In genomic region chr3:113508966-113509365, GRCh38 we compare ENCODE assay signal across 23 cellular contexts. TPM values are rescaled to one million over a fixed set of nuclear protein-coding genes. Genes with fewer than 3 reads are reported as not detected.
DNase-seq lines count a peak whose midpoint lies in the region; ATAC-seq, FAIRE-seq and TF ChIP-seq lines count a peak whose summit lies in the region.
"Had no signal": no experiment of that assay in that cellular context is flagged by ENCODE, and none has a peak within 500 bp of the region (broad histone marks: within the 10 kb centered on the region; RNA-seq: fewer than 3 reads in every experiment).

No MANE protein-coding gene starts in this region.

- POLR2A ChIA-PET in A549 (lab: Yijun Ruan, JAX) = no interaction called here
- POLR2A ChIA-PET in HEK293T (lab: Yijun Ruan, JAX) = no interaction called here
- POLR2A ChIA-PET in K562 (lab: Yijun Ruan, JAX) = no interaction called here

- no peaks in the 10 kb centered on the region for H3K9me3 Mint-ChIP-seq in immature natural killer cell
- H3K9me3 Mint-ChIP-seq in activated T-cell treated with anti-CD3 and anti-CD28 coated beads, Interleukin-2, amount 50 U/mL, for 24 hours = no peaks in the 10 kb centered on the region
- H3K9me3 Mint-ChIP-seq: CD4-positive, CD25-positive, alpha-beta regulatory T cell; CD8-positive, alpha-beta T cell; HFFc6 had no signal

- no peaks in the 10 kb centered on the region for H3K27me3 Mint-ChIP-seq in immature natural killer cell (ENCODE audit: low read depth in 3 of 3)
- no peaks in the 10 kb centered on the region for H3K27me3 Mint-ChIP-seq in activated T-cell treated with anti-CD3 and anti-CD28 coated beads, Interleukin-2, amount 50 U/mL, for 24 hours
- H3K27me3 Mint-ChIP-seq: B cell; CD4-positive, CD25-positive, alpha-beta regulatory T cell had no signal

- no peak overlapping the region for H3K4me3 Mint-ChIP-seq in immature natural killer cell
- no peak overlapping the region for H3K4me3 Mint-ChIP-seq in activated T-cell treated with anti-CD3 and anti-CD28 coated beads, Interleukin-2, amount 50 U/mL, for 24 hours
- H3K4me3 Mint-ChIP-seq: B cell; CD4-positive, CD25-positive, alpha-beta regulatory T cell; CD8-positive, alpha-beta T cell; HFFc6 had no signal

- H3K79me2 ChIP-seq in K562 (ENCODE audit: control insufficient read depth, insufficient read depth, low read length) = peaks cover 12% of the 10 kb centered on the region; the same call in 1 of the 3 replicates

- FAIRE-seq in A549 (lab: Jason Lieb, UNC) (no peak), G401.6 (lab: Jason Lieb, UNC) (peak; percentile 8), K562 (lab: Jason Lieb, UNC) (no peak)
- FAIRE-seq: GM12891 had no signal

- no peak overlapping the region for H3K27ac Mint-ChIP-seq in immature natural killer cell
- no peak overlapping the region for H3K27ac Mint-ChIP-seq in activated T-cell treated with anti-CD3 and anti-CD28 coated beads, Interleukin-2, amount 50 U/mL, for 24 hours
- H3K27ac Mint-ChIP-seq: B cell; CD4-positive, CD25-positive, alpha-beta regulatory T cell; CD8-positive, alpha-beta T cell; HFFc6 had no signal

- no peaks in the 10 kb centered on the region for H3K9me1 ChIP-seq in K562 (ENCODE audit: control insufficient read depth, insufficient read depth, low read length)

- H3K4me1 ChIP-seq in A549 (peaks cover 6% of the 10 kb centered on the region; the same call in 2 of the 3 replicates), K562 (replicated peaks in 1 of 2; ENCODE audit: control insufficient read depth in 2 of 2, insufficient read depth in 2 of 2, low read length in 2 of 2) (no peaks in the 10 kb centered on the region)
- H3K4me1 ChIP-seq: Caco-2 had no signal

- no peaks in the 10 kb centered on the region for H3K27me3 ChIP-seq in K562 (ENCODE audit: control insufficient read depth in 2 of 2, insufficient read depth in 2 of 2, low read length in 2 of 2)
- H3K27me3 ChIP-seq: BLaER1 had no signal

- TF ChIP-seq EP300 in A549 (IDR thresholded peaks at IDR 0.05) (no peak), K562 (IDR thresholded peaks at IDR 0.05; ENCODE audit: low read length) (no peak)

- no peaks in the 10 kb centered on the region for H3K4me1 Mint-ChIP-seq in immature natural killer cell
- peaks cover 9% of the 10 kb centered on the region for H3K4me1 Mint-ChIP-seq in activated T-cell treated with anti-CD3 and anti-CD28 coated beads, Interleukin-2, amount 50 U/mL, for 24 hours (ENCODE audit: low read depth)

- in situ Hi-C loops in K562 (cut with MboI) = no loop called here
- in situ Hi-C loops in G401 (cut with HindIII; ENCODE audit: low sequenced_read_pairs) = no loop called here

- H3K9ac ChIP-seq in K562 (ENCODE audit: insufficient read depth in 1 of 2, low read depth in 2 of 2, low read length in 2 of 2) = no peak overlapping the region
- H3K9ac ChIP-seq: BLaER1 had no signal

- 96% methylated on average over 1 of the region's 1 CpG for WGBS in A549 (ENCODE audit: missing lambda C conversion rate)
- 94% methylated on average over 1 of the region's 1 CpG for WGBS in K562 (ENCODE audit: insufficient coverage, low coverage, missing lambda C conversion rate)

- DNase-seq in A549 (ENCODE audit: low read depth in 1 of 2, low spot score in 1 of 2) (no peak), HEK293T (ENCODE audit: extremely low spot score) (no peak), K562 (ENCODE audit: extremely low read depth in 1 of 4, low spot score in 3 of 4) (no peak), G401 (ENCODE audit: low spot score) (no peak), immature natural killer cell (no peak)
- no peak for DNase-seq in activated T-cell treated with anti-CD3 and anti-CD28 coated beads, Interleukin-2, amount 50 U/mL, for 24 hours
- DNase-seq: Caco-2; CD4-positive, CD25-positive, alpha-beta regulatory T cell; CD8-positive, alpha-beta T cell; DMS153; DND-41; GF-D8; GOT3; H7; HCEC 1CT; HFFc6 had no signal

- no peaks in the 10 kb centered on the region for H4K20me1 ChIP-seq in K562 (replicated peaks; ENCODE audit: control insufficient read depth, insufficient read depth, low read length)
- H4K20me1 ChIP-seq: BLaER1 had no signal

- 0 out of 3 replicates have a peak, but pooled peaks cover 3% of the 10 kb centered on the region for H3K9me3 ChIP-seq in A549
- H3K9me3 ChIP-seq in K562 (replicated peaks; ENCODE audit: control insufficient read depth, insufficient read depth, low read depth, low read length) = no peaks in the 10 kb centered on the region
- H3K9me3 ChIP-seq: Caco-2 had no signal

- BruUV-seq in K562 (replicated peaks; lab: Mats Ljungman, UMichigan) = no TSS peak

- H3K27ac ChIP-seq in A549 = no peak overlapping the region
- H3K27ac ChIP-seq in K562 (ENCODE audit: extremely low read depth, low read depth, low read length) = no peak overlapping the region
- H3K27ac ChIP-seq: BLaER1, C4-2B had no signal

- no peak for TF ChIP-seq CTCF in A549 (IDR thresholded peaks at IDR 0.05)
- TF ChIP-seq CTCF in K562 (IDR thresholded peaks at IDR 0.05 in 2 of 3, conservative IDR thresholded peaks at IDR 0.05 in 1 of 3; ENCODE audit: insufficient read depth in 2 of 3, low read depth in 1 of 3, low read length in 3 of 3) = no peak

- H3K36me3 ChIP-seq in K562 (ENCODE audit: control insufficient read depth, insufficient read depth, low read length) = no peaks in the 10 kb centered on the region

- ATAC-seq in A549 (no peak), K562 (no peak)
- ATAC-seq: CD8-positive, alpha-beta T cell had no signal

- H3K36me3 Mint-ChIP-seq in immature natural killer cell = peaks cover 4 to 6% (median 6%) of the 10 kb centered on the region in 3 donors
- H3K36me3 Mint-ChIP-seq in activated T-cell treated with anti-CD3 and anti-CD28 coated beads, Interleukin-2, amount 50 U/mL, for 24 hours (ENCODE audit: low read depth) = peaks cover 33% of the 10 kb centered on the region

- TF ChIP-seq RAD21 in A549 (conservative IDR thresholded peaks at IDR 0.05 in 1 of 2, IDR thresholded peaks at IDR 0.05 in 1 of 2) (no peak), K562 (CRISPR knock-in tag; conservative IDR thresholded peaks at IDR 0.05 in 1 of 2, IDR thresholded peaks at IDR 0.05 in 1 of 2) (no peak)

- TF ChIP-seq POLR2A in A549 (IDR thresholded peaks at IDR 0.05; ENCODE audit: low read length) (no peak), K562 (conservative IDR thresholded peaks at IDR 0.05) (no peak)

- CTCF ChIA-PET in A549 (lab: Yijun Ruan, JAX) = interaction anchor here (0.7 to 1.3 kb wide), 3 partner anchors 15 to 69 kb away, joined by 3 to 4 read pairs (median 4); no protein-coding TSS in a partner anchor
- CTCF ChIA-PET in HEK293T (lab: Yijun Ruan, JAX) = no interaction called here
- CTCF ChIA-PET in K562 (lab: Yijun Ruan, JAX; ENCODE audit: low intra/inter-chr PET ratio) = no interaction called here

- no peak overlapping the region for H2AFZ ChIP-seq in K562 (ENCODE audit: low read depth, low read length)

- no peak overlapping the region for H3K4me2 ChIP-seq in A549
- no peak overlapping the region for H3K4me2 ChIP-seq in K562 (ENCODE audit: insufficient read depth, low read length)
- H3K4me2 ChIP-seq: BLaER1 had no signal

- H3K4me3 ChIP-seq in A549 = no peak overlapping the region
- no peak overlapping the region for H3K4me3 ChIP-seq in K562
- H3K4me3 ChIP-seq: BLaER1 had no signal

- intact Hi-C loops in K562 (cut with micrococcal nuclease) = no loop called here

RNA-seq across cellular contexts. Expression of gene SPICE1, which starts 6.0 kb away (rescaled TPM):
- polyA plus RNA-seq in A549 (2011; rRNA removed) (13.2 and 16.1 TPM in 2 replicates), A549 (2017; fragmentation: RNase III; extraction: RNeasy Plus Mini Kit Qiagen cat#74134 plus additional on column Dnase treatment) (5.2 to 6.0 TPM (median 6.0 TPM) in 3 replicates), K562 (2011; rRNA removed) (6.0 and 6.4 TPM in 2 replicates), K562 (2014; fragmentation: Illumina TruSeq; extraction: Trizol) (4.9 and 5.7 TPM in 2 replicates), K562 (2014; fragmentation: Nextera tagmentation; extraction: Ambion mirVana) (1 to 10 TPM; 2.4 to 3.5 TPM), K562 (2014; rRNA removed) (4.3 and 5.8 TPM in 2 replicates), immature natural killer cell (1 to 10 TPM in 2 of 3 donors, not detected in 1; 3.7 to 4.7 TPM)
- 3.0 and 3.8 TPM in 2 replicates for polyA plus RNA-seq in A549 (2012; cell fraction: cytosol; rRNA removed)
- 2.8 and 3.6 TPM in 2 replicates for polyA plus RNA-seq in A549 (2012; cell fraction: nucleus; rRNA removed)
- 11.6 and 12.0 TPM in 2 replicates for polyA minus RNA-seq in A549 (2011; rRNA and poly(A)+ RNA removed)
- total RNA-seq in K562 (2011; cell fraction: chromatin; rRNA removed; ENCODE audit: low replicate concordance) = 9.5 and 38.6 TPM in 2 replicates
- total RNA-seq in K562 (2011; cell fraction: nucleolus; rRNA removed) = 5.3 and 8.0 TPM in 2 replicates
- total RNA-seq in K562 (2011; cell fraction: nucleoplasm; rRNA removed) = 12.2 and 21.6 TPM in 2 replicates
- total RNA-seq in K562 (2014; rRNA removed) (3.3 and 5.0 TPM in 2 replicates), K562 (2014; rRNA removed; fragmentation: Illumina TruSeq; extraction: Trizol) (11.4 and 13.3 TPM in 2 replicates), K562 (2015; rRNA removed; fragmentation: Illumina TruSeq; extraction: Trizol) (7.5 and 8.1 TPM in 2 replicates), K562 (2021) (8.0 and 10.6 TPM in 2 replicates)
- polyA plus RNA-seq in K562 (2011; cell fraction: cytosol; rRNA removed) = 1.2 and 2.1 TPM in 2 replicates
- polyA plus RNA-seq in K562 (2011; cell fraction: nucleus; rRNA removed) = 7.0 and 8.3 TPM in 2 replicates
- polyA plus RNA-seq in K562 (2012) = 3.3 TPM in 2 replicates
- 13.9 and 15.9 TPM in 2 replicates for polyA minus RNA-seq in K562 (2011; rRNA and poly(A)+ RNA removed)
- polyA minus RNA-seq in K562 (2011; cell fraction: cytosol; rRNA and poly(A)+ RNA removed) = 3.9 and 8.5 TPM in 2 replicates
- polyA minus RNA-seq in K562 (2011; cell fraction: nucleus; rRNA and poly(A)+ RNA removed) = 16.7 and 25.0 TPM in 2 replicates
- 19.8 and 41.7 TPM in 2 replicates for total RNA-seq in G401 (2014; rRNA removed; shearing (Covaris generic))

RNA-seq across cellular contexts. Expression of gene SIDT1, which starts 23.4 kb away (rescaled TPM):
- polyA plus RNA-seq in A549 (2011; rRNA removed) (7.5 and 8.4 TPM in 2 replicates), A549 (2017; fragmentation: RNase III; extraction: RNeasy Plus Mini Kit Qiagen cat#74134 plus additional on column Dnase treatment) (0.25 to 0.43 TPM (median 0.25 TPM) in 3 replicates), K562 (2011; rRNA removed) (not detected in 2 replicates), K562 (2014; fragmentation: Illumina TruSeq; extraction: Trizol) (not detected in 2 replicates), K562 (2014; fragmentation: Nextera tagmentation; extraction: Ambion mirVana) (not detected), K562 (2014; rRNA removed) (not detected in 2 replicates), immature natural killer cell (10 to 100 TPM in 2 of 3 donors, 1 to 10 TPM in 1; 9.5 to 33.2 (median 11.8) TPM)
- 3.5 and 3.8 TPM in 2 replicates for polyA plus RNA-seq in A549 (2012; cell fraction: cytosol; rRNA removed)
- 9.6 and 13.9 TPM in 2 replicates for polyA plus RNA-seq in A549 (2012; cell fraction: nucleus; rRNA removed)
- 17.8 and 18.3 TPM in 2 replicates for polyA minus RNA-seq in A549 (2011; rRNA and poly(A)+ RNA removed)
- total RNA-seq in K562 (2011; cell fraction: chromatin; rRNA removed; ENCODE audit: low replicate concordance) = not detected in 2 replicates
- total RNA-seq in K562 (2011; cell fraction: nucleolus; rRNA removed) = not detected in 2 replicates
- not detected in 2 replicates for total RNA-seq in K562 (2011; cell fraction: nucleoplasm; rRNA removed)
- total RNA-seq in K562 (2014; rRNA removed) (not detected in 2 replicates), K562 (2014; rRNA removed; fragmentation: Illumina TruSeq; extraction: Trizol) (not detected in 2 replicates), K562 (2015; rRNA removed; fragmentation: Illumina TruSeq; extraction: Trizol) (not detected in 2 replicates), K562 (2021) (0.18 TPM in 1 of 2 replicates, not detected in the other)
- not detected in 2 replicates for polyA plus RNA-seq in K562 (2011; cell fraction: cytosol; rRNA removed)
- not detected in 2 replicates for polyA plus RNA-seq in K562 (2011; cell fraction: nucleus; rRNA removed)
- polyA plus RNA-seq in K562 (2012) = not detected in 2 replicates
- not detected in 2 replicates for polyA minus RNA-seq in K562 (2011; rRNA and poly(A)+ RNA removed)
- not detected in 2 replicates for polyA minus RNA-seq in K562 (2011; cell fraction: cytosol; rRNA and poly(A)+ RNA removed)
- not detected in 2 replicates for polyA minus RNA-seq in K562 (2011; cell fraction: nucleus; rRNA and poly(A)+ RNA removed)
- total RNA-seq in G401 (2014; rRNA removed; shearing (Covaris generic)) = not detected in 2 replicates
- total RNA-seq: A172, H7, HFFc6 had no signal
- polyA plus RNA-seq: AG04450 had no signal

Comparison
In these comparisons a context has a peak if more than half of its experiments do, and no peak if none do; other contexts are left out.
1. Of the 35 proteins assayed by ChIP-seq in both K562 and A549: peak only in K562: none; only in A549: none; in both: CEBPB; in neither: 34.